Comparison of ENCODE assay signal across 1 cellular context in genomic region chr10:100683004-100683403, GRCh38.
TF ChIP-seq lines count a peak whose summit lies in the region.

No MANE protein-coding gene starts in this region.

TF ChIP-seq in HEK293, 187 proteins besides CTCF, POLR2A, EP300 and RAD21 (continued from another document):
- TF ChIP-seq ZNF18 (tag by site-specific recombination; IDR thresholded peaks at IDR 0.05) (no peak), ZNF280D (tag by site-specific recombination; IDR thresholded peaks at IDR 0.05) (no peak), TRIM28 (IDR thresholded peaks at IDR 0.05; ENCODE audit: borderline replicate concordance, low read length) (no peak), ZNF837 (tag by site-specific recombination; IDR thresholded peaks at IDR 0.05) (no peak), ZNF585B (tag by site-specific recombination; IDR thresholded peaks at IDR 0.05) (no peak), EGR2 (tag by site-specific recombination; IDR thresholded peaks at IDR 0.05; ENCODE audit: low read depth) (peak; percentile 88), ZNF626 (tag by site-specific recombination; IDR thresholded peaks at IDR 0.05) (no peak), ZNF37A (tag by site-specific recombination; IDR thresholded peaks at IDR 0.05) (no peak), BCL11A (tag by site-specific recombination; IDR thresholded peaks at IDR 0.05; ENCODE audit: low read depth) (no peak), ZNF266 (tag by site-specific recombination; IDR thresholded peaks at IDR 0.05; ENCODE audit: low read depth) (no peak)
TF ChIP-seq in HEK293: peak in this region for 3.
